ENCODE assay signal across 7 cellular contexts in genomic region chr7:150287815-150288214, GRCh38. TPM values are rescaled to one million over a fixed set of nuclear protein-coding genes. Genes with fewer than 3 reads are reported as not detected.
"Had no signal": no experiment of that assay in that cellular context is flagged by ENCODE, and none has a peak within 500 bp of the region (broad histone marks: within the 10 kb centered on the region; RNA-seq: fewer than 3 reads in every experiment).

No MANE protein-coding gene starts in this region.

RNA-seq across cellular contexts. Expression of gene LRRC61, which starts 35.3 kb away (rescaled TPM):
- total RNA-seq: endothelial cell of umbilical vein had no signal

RNA-seq across cellular contexts. Expression of gene ACTR3C, which starts 35.5 kb away (rescaled TPM):
- total RNA-seq: endothelial cell of umbilical vein had no signal

RNA-seq across cellular contexts. Expression of gene RARRES2, which starts 53.6 kb away (rescaled TPM):
- total RNA-seq: activated CD4-positive, alpha-beta memory T cell treated with anti-CD3 and anti-CD28 coated beads, Interleukin-2, amount 10 ng/mL, durations not matched to agents 7 days and 5 days; activated CD4-positive, alpha-beta T cell treated with anti-CD3 and anti-CD28 coated beads, Interleukin-2, amount 10 ng/mL, durations not matched to agents 7 days and 5 days; activated naive CD8-positive, alpha-beta T cell treated with anti-CD3 and anti-CD28 coated beads, Interleukin-2, amount 10 ng/mL, durations not matched to agents 7 days and 5 days; activated T-cell treated with anti-CD3 and anti-CD28 coated beads, Interleukin-2, amount 50 U/mL, for 72 hours; endothelial cell of umbilical vein; glomerular endothelial cell; T-helper 17 cell had no signal
- polyA plus RNA-seq: endothelial cell of umbilical vein had no signal
